ENCODE assay signal across 1 cellular context in genomic region chr5:151591144-151591819, GRCh38.
TF ChIP-seq lines count a peak whose summit lies in the region.

Gene FAT2, minus strand, starts transcription at chr5:151591331. Its CDS starts 22,400 bp downstream, at chr5:151568931.

TF ChIP-seq in GM12878, 131 proteins besides CTCF, POLR2A, EP300 and RAD21 (continued from another document):
- TF ChIP-seq SKIL (IDR thresholded peaks at IDR 0.05; ENCODE audit: low read depth, poor library complexity, severe bottlenecking) (no peak), ATF2 (IDR thresholded peaks at IDR 0.05; ENCODE audit: low read length) (no peak)
